In genomic region chr16:77236063-77236511, GRCh38 we compare ENCODE assay signal across 1 cellular context.
A peak's percentile ranks its signal among the peaks of the same experiment; 100 is the strongest.
TF ChIP-seq lines count a peak whose summit lies in the region.

No MANE protein-coding gene starts in this region.

TF ChIP-seq in HepG2, 621 proteins besides CTCF, POLR2A, EP300 and RAD21 (continued from another document and continues in another):
- TF ChIP-seq, protein P1, sequence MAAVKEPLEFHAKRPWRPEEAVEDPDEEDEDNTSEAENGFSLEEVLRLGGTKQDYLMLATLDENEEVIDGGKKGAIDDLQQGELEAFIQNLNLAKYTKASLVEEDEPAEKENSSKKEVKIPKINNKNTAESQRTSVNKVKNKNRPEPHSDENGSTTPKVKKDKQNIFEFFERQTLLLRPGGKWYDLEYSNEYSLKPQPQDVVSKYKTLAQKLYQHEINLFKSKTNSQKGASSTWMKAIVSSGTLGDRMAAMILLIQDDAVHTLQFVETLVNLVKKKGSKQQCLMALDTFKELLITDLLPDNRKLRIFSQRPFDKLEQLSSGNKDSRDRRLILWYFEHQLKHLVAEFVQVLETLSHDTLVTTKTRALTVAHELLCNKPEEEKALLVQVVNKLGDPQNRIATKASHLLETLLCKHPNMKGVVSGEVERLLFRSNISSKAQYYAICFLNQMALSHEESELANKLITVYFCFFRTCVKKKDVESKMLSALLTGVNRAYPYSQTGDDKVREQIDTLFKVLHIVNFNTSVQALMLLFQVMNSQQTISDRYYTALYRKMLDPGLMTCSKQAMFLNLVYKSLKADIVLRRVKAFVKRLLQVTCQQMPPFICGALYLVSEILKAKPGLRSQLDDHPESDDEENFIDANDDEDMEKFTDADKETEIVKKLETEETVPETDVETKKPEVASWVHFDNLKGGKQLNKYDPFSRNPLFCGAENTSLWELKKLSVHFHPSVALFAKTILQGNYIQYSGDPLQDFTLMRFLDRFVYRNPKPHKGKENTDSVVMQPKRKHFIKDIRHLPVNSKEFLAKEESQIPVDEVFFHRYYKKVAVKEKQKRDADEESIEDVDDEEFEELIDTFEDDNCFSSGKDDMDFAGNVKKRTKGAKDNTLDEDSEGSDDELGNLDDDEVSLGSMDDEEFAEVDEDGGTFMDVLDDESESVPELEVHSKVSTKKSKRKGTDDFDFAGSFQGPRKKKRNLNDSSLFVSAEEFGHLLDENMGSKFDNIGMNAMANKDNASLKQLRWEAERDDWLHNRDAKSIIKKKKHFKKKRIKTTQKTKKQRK (IDR thresholded peaks at IDR 0.05; ENCODE audit: low read length) = no peak
- TF ChIP-seq POLR2AphosphoS2 (IDR thresholded peaks at IDR 0.05; ENCODE audit: low read depth, low read length) (no peak), ZNF503 (CRISPR knock-in tag; IDR thresholded peaks at IDR 0.05) (no peak; the same call in 1 of the 2 replicates), NFKB2 (CRISPR knock-in tag; IDR thresholded peaks at IDR 0.05; ENCODE audit: borderline replicate concordance) (peak; percentile 84; the same call in 1 of the 2 replicates), RELA (CRISPR knock-in tag; IDR thresholded peaks at IDR 0.05) (peak; percentile 54; the same call in 1 of the 2 replicates), ARNT (IDR thresholded peaks at IDR 0.05) (no peak), WIZ (CRISPR knock-in tag; IDR thresholded peaks at IDR 0.05) (no peak), REL (CRISPR knock-in tag; conservative IDR thresholded peaks at IDR 0.05) (no peak), ZNF784 (CRISPR knock-in tag; IDR thresholded peaks at IDR 0.05; ENCODE audit: borderline replicate concordance) (no peak), KLF15 (CRISPR knock-in tag; IDR thresholded peaks at IDR 0.05; ENCODE audit: borderline replicate concordance) (no peak), SALL1 (CRISPR knock-in tag; IDR thresholded peaks at IDR 0.05) (peak; percentile 82), ATM (IDR thresholded peaks at IDR 0.05; ENCODE audit: borderline replicate concordance) (no peak), KAT2B (IDR thresholded peaks at IDR 0.05; ENCODE audit: borderline replicate concordance, low read depth, low read length) (no peak), HIVEP1 (CRISPR knock-in tag; IDR thresholded peaks at IDR 0.05) (0 out of 2 replicates have a peak, but pooled peaks have one; percentile 69), ZNF350 (CRISPR knock-in tag; IDR thresholded peaks at IDR 0.05; ENCODE audit: borderline replicate concordance, low read depth) (peak; percentile 81; the same call in 1 of the 2 replicates), ATRX (CRISPR knock-in tag; IDR thresholded peaks at IDR 0.05; ENCODE audit: borderline replicate concordance) (no peak), PHF21A (CRISPR knock-in tag; IDR thresholded peaks at IDR 0.05) (no peak), GTF3A (CRISPR knock-in tag; conservative IDR thresholded peaks at IDR 0.05) (no peak), HDAC6 (IDR thresholded peaks at IDR 0.05; ENCODE audit: low read depth, low read length) (no peak), YEATS4 (CRISPR knock-in tag; IDR thresholded peaks at IDR 0.05; ENCODE audit: borderline replicate concordance) (no peak), TBL1XR1 (IDR thresholded peaks at IDR 0.05; ENCODE audit: borderline replicate concordance, low read length, partially characterized antibody) (no peak), ZNF558 (CRISPR knock-in tag; IDR thresholded peaks at IDR 0.05; ENCODE audit: borderline replicate concordance) (no peak), MXD1 (CRISPR knock-in tag; IDR thresholded peaks at IDR 0.05) (peak; percentile 50; the same call in 1 of the 2 replicates), ZUFSP (CRISPR knock-in tag; IDR thresholded peaks at IDR 0.05; ENCODE audit: borderline replicate concordance) (no peak), CSRNP1 (CRISPR knock-in tag; IDR thresholded peaks at IDR 0.05) (no peak), NBN (conservative IDR thresholded peaks at IDR 0.05) (no peak), ZBTB39 (CRISPR knock-in tag; IDR thresholded peaks at IDR 0.05) (no peak), RBM39 (IDR thresholded peaks at IDR 0.05; ENCODE audit: low read depth, low read length, poor library complexity, severe bottlenecking) (peak; percentile 82), TOE1 (CRISPR knock-in tag; IDR thresholded peaks at IDR 0.05) (no peak), ZNF121 (CRISPR knock-in tag; IDR thresholded peaks at IDR 0.05) (no peak), ZNF761 (CRISPR knock-in tag; conservative IDR thresholded peaks at IDR 0.05) (no peak), RFX3 (CRISPR knock-in tag; IDR thresholded peaks at IDR 0.05) (no peak), ZNF143 (CRISPR knock-in tag; IDR thresholded peaks at IDR 0.05) (peak; percentile 32; the same call in 1 of the 2 replicates), EED (CRISPR knock-in tag; IDR thresholded peaks at IDR 0.05) (no peak)
- TF ChIP-seq, protein P2, sequence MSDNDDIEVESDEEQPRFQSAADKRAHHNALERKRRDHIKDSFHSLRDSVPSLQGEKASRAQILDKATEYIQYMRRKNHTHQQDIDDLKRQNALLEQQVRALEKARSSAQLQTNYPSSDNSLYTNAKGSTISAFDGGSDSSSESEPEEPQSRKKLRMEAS (IDR thresholded peaks at IDR 0.05) = peak; percentile 44; the same call in 1 of the 2 replicates
- TF ChIP-seq, protein P3, sequence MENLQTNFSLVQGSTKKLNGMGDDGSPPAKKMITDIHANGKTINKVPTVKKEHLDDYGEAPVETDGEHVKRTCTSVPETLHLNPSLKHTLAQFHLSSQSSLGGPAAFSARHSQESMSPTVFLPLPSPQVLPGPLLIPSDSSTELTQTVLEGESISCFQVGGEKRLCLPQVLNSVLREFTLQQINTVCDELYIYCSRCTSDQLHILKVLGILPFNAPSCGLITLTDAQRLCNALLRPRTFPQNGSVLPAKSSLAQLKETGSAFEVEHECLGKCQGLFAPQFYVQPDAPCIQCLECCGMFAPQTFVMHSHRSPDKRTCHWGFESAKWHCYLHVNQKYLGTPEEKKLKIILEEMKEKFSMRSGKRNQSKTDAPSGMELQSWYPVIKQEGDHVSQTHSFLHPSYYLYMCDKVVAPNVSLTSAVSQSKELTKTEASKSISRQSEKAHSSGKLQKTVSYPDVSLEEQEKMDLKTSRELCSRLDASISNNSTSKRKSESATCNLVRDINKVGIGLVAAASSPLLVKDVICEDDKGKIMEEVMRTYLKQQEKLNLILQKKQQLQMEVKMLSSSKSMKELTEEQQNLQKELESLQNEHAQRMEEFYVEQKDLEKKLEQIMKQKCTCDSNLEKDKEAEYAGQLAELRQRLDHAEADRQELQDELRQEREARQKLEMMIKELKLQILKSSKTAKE (CRISPR knock-in tag; IDR thresholded peaks at IDR 0.05; ENCODE audit: borderline replicate concordance) = no peak
- TF ChIP-seq, protein P4, sequence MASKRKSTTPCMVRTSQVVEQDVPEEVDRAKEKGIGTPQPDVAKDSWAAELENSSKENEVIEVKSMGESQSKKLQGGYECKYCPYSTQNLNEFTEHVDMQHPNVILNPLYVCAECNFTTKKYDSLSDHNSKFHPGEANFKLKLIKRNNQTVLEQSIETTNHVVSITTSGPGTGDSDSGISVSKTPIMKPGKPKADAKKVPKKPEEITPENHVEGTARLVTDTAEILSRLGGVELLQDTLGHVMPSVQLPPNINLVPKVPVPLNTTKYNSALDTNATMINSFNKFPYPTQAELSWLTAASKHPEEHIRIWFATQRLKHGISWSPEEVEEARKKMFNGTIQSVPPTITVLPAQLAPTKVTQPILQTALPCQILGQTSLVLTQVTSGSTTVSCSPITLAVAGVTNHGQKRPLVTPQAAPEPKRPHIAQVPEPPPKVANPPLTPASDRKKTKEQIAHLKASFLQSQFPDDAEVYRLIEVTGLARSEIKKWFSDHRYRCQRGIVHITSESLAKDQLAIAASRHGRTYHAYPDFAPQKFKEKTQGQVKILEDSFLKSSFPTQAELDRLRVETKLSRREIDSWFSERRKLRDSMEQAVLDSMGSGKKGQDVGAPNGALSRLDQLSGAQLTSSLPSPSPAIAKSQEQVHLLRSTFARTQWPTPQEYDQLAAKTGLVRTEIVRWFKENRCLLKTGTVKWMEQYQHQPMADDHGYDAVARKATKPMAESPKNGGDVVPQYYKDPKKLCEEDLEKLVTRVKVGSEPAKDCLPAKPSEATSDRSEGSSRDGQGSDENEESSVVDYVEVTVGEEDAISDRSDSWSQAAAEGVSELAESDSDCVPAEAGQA (IDR thresholded peaks at IDR 0.05; ENCODE audit: low read depth) = no peak
- TF ChIP-seq, protein P4 (CRISPR knock-in tag; IDR thresholded peaks at IDR 0.05; ENCODE audit: borderline replicate concordance) = no peak
